1 cellular context compared by ENCODE assay signal in the genomic region with DNA sequence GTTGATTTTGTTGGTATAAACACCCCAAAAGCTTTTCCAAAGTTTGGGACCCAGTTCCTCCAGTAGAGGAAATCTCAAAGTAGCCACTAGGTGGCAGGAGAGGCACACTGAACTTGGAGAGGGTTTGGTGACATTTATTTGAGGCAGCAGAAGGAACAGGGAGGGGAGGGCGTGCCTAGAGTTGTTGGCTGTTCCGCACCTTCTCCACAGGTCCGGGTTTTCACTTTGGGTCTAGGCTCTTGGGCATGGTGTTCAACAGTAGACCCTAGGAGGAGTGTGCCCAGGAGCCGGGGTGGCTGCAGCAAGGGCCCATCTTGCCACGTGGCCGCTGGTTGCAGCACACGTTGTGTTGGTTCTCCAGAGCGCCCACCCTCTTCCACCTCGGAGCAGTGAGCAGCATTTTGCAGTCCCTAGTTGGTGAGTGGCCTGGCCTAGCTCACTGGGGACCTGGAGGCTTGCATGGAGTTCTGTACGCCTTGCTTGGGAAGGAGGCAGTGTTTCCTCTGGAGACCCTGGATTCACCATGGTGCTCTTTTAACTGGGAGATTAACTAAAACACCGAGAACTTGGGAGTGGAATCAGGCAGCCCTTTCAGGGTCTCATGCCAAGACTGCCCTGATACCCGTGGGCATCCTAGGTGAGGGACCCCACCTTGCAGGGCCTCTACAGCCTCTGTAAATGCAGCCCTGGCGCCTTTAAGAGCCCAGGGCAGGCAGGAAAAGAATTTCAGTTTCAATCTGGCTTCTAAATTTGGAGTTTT.
TF ChIP-seq lines count a peak whose summit lies in the region.

No MANE protein-coding gene starts in this region.

TF ChIP-seq in K562, 482 proteins besides CTCF, POLR2A, EP300 and RAD21 (continued from another document and continues in another):
- no peak for TF ChIP-seq SAFB (IDR thresholded peaks at IDR 0.05; ENCODE audit: borderline replicate concordance, low read depth, low read length)
- no peak for TF ChIP-seq RBM14 (IDR thresholded peaks at IDR 0.05; ENCODE audit: borderline replicate concordance, insufficient read depth, low read depth, low read length)
- no peak for TF ChIP-seq DIDO1 (tag; IDR thresholded peaks at IDR 0.05; ENCODE audit: low read depth)
- no peak for TF ChIP-seq NR4A1 (CRISPR knock-in tag; IDR thresholded peaks at IDR 0.05)
- TF ChIP-seq NR4A1 (tag; IDR thresholded peaks at IDR 0.05), result no peak
- TF ChIP-seq HNRNPL (IDR thresholded peaks at IDR 0.05; ENCODE audit: low read depth, low read length), result no peak
- TF ChIP-seq CBFA2T2 (conservative IDR thresholded peaks at IDR 0.05), result no peak
- TF ChIP-seq ZNF324 (CRISPR knock-in tag; IDR thresholded peaks at IDR 0.05), result no peak
- TF ChIP-seq, protein P1, sequence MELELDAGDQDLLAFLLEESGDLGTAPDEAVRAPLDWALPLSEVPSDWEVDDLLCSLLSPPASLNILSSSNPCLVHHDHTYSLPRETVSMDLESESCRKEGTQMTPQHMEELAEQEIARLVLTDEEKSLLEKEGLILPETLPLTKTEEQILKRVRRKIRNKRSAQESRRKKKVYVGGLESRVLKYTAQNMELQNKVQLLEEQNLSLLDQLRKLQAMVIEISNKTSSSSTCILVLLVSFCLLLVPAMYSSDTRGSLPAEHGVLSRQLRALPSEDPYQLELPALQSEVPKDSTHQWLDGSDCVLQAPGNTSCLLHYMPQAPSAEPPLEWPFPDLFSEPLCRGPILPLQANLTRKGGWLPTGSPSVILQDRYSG (tag; conservative IDR thresholded peaks at IDR 0.05; ENCODE audit: low read depth), result no peak
- TF ChIP-seq RUNX1 (IDR thresholded peaks at IDR 0.05; ENCODE audit: low read depth), result no peak
- TF ChIP-seq FOSL1 (tag; conservative IDR thresholded peaks at IDR 0.05), result no peak
- no peak for TF ChIP-seq POLR3G (IDR thresholded peaks at IDR 0.05; ENCODE audit: extremely low read depth, insufficient read length, insufficient replicate concordance)
- TF ChIP-seq, protein P2, sequence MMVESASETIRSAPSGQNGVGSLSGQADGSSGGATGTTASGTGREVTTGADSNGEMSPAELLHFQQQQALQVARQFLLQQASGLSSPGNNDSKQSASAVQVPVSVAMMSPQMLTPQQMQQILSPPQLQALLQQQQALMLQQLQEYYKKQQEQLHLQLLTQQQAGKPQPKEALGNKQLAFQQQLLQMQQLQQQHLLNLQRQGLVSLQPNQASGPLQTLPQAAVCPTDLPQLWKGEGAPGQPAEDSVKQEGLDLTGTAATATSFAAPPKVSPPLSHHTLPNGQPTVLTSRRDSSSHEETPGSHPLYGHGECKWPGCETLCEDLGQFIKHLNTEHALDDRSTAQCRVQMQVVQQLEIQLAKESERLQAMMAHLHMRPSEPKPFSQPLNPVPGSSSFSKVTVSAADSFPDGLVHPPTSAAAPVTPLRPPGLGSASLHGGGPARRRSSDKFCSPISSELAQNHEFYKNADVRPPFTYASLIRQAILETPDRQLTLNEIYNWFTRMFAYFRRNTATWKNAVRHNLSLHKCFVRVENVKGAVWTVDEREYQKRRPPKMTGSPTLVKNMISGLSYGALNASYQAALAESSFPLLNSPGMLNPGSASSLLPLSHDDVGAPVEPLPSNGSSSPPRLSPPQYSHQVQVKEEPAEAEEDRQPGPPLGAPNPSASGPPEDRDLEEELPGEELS (CRISPR knock-in tag; IDR thresholded peaks at IDR 0.05; ENCODE audit: borderline replicate concordance), result no peak; the same call in 1 of the 2 replicates
- no peak for TF ChIP-seq FOXK1 (CRISPR knock-in tag; IDR thresholded peaks at IDR 0.05; ENCODE audit: borderline replicate concordance)
- no peak for TF ChIP-seq ETV1 (tag; conservative IDR thresholded peaks at IDR 0.05; ENCODE audit: low read depth)
- TF ChIP-seq MYNN (IDR thresholded peaks at IDR 0.05), result peak; percentile 57; the same call in 1 of the 2 replicates
- TF ChIP-seq MYNN (CRISPR knock-in tag; IDR thresholded peaks at IDR 0.05), result no peak
- TF ChIP-seq, protein P3, sequence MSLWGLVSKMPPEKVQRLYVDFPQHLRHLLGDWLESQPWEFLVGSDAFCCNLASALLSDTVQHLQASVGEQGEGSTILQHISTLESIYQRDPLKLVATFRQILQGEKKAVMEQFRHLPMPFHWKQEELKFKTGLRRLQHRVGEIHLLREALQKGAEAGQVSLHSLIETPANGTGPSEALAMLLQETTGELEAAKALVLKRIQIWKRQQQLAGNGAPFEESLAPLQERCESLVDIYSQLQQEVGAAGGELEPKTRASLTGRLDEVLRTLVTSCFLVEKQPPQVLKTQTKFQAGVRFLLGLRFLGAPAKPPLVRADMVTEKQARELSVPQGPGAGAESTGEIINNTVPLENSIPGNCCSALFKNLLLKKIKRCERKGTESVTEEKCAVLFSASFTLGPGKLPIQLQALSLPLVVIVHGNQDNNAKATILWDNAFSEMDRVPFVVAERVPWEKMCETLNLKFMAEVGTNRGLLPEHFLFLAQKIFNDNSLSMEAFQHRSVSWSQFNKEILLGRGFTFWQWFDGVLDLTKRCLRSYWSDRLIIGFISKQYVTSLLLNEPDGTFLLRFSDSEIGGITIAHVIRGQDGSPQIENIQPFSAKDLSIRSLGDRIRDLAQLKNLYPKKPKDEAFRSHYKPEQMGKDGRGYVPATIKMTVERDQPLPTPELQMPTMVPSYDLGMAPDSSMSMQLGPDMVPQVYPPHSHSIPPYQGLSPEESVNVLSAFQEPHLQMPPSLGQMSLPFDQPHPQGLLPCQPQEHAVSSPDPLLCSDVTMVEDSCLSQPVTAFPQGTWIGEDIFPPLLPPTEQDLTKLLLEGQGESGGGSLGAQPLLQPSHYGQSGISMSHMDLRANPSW (CRISPR knock-in tag; IDR thresholded peaks at IDR 0.05), result no peak
- peak; percentile 48; the same call in 1 of the 2 replicates for TF ChIP-seq KLF1 (tag; IDR thresholded peaks at IDR 0.05)
- TF ChIP-seq CBX1 (IDR thresholded peaks at IDR 0.05; ENCODE audit: low read depth), result no peak
- peak in 1 of 2 experiments; percentile 47; a peak in 1 of 4 replicates for TF ChIP-seq SIN3A (IDR thresholded peaks at IDR 0.05; ENCODE audit: borderline replicate concordance in 2 of 2, control insufficient read depth in 1 of 2, low read depth in 2 of 2, low read length in 2 of 2)
- TF ChIP-seq, protein P4, sequence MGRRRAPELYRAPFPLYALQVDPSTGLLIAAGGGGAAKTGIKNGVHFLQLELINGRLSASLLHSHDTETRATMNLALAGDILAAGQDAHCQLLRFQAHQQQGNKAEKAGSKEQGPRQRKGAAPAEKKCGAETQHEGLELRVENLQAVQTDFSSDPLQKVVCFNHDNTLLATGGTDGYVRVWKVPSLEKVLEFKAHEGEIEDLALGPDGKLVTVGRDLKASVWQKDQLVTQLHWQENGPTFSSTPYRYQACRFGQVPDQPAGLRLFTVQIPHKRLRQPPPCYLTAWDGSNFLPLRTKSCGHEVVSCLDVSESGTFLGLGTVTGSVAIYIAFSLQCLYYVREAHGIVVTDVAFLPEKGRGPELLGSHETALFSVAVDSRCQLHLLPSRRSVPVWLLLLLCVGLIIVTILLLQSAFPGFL (CRISPR knock-in tag; IDR thresholded peaks at IDR 0.05), result no peak
- TF ChIP-seq ZNF695 (CRISPR knock-in tag; IDR thresholded peaks at IDR 0.05), result no peak
- TF ChIP-seq, protein P5, sequence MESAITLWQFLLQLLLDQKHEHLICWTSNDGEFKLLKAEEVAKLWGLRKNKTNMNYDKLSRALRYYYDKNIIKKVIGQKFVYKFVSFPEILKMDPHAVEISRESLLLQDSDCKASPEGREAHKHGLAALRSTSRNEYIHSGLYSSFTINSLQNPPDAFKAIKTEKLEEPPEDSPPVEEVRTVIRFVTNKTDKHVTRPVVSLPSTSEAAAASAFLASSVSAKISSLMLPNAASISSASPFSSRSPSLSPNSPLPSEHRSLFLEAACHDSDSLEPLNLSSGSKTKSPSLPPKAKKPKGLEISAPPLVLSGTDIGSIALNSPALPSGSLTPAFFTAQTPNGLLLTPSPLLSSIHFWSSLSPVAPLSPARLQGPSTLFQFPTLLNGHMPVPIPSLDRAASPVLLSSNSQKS (CRISPR knock-in tag; IDR thresholded peaks at IDR 0.05), result no peak
- TF ChIP-seq MTA2 (IDR thresholded peaks at IDR 0.05; ENCODE audit: low read depth), result no peak
- TF ChIP-seq SRSF9 (IDR thresholded peaks at IDR 0.05; ENCODE audit: borderline replicate concordance, low read depth, low read length), result no peak
- TF ChIP-seq HNRNPH1 (optimal IDR thresholded peaks at IDR 0.05; ENCODE audit: low read depth, low read length), result no peak
- TF ChIP-seq, protein P6, sequence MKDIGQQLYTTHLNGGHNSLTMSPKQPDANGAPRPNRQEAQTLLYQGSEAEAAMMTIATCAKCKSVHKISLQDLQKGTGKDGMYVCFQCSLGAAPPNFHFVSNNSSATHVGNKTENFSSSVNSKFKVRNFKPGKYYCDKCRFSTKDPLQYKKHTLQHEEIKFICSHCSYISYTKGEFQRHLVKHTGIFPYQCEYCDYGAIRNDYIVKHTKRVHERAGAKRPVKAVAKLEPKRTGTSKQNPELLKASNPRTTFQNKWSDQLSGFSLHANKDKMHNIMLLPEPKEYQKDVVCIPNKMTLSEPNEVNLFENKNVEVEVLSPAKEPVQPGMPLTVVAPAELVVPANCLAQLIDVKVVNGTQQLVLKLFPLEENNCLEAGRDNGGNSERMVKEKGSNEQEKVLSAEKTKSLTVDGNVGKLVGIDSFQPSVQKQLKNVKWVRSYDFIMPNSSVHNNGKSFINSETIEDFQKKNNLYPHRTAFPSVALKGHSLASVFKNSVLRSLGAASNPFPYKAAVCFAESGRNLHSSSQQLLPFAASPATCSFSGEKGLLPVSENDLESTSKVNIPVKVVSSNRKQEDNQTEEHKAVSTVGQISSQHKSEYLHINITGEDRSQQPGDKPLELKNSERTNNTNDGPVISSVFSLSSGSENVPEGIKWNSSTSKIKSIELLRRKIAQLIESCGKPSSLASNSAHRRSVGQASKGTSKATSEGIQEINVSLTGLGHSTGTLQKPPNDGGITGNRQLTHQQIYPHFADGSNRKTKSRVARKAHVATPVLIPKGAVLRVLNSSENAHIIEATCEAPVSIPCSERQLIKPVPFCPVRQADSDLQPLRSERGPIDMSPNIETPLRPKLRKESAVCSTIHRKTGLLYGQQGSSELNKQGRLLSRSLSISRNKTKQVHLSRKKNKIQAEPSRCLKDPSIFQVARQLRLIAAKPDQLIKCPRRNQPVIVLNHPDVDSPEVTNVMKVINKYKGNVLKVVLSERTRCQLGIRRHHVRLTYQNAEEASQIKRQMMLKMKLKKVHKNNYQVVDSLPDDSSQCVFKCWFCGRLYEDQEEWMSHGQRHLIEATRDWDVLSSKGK (CRISPR knock-in tag; IDR thresholded peaks at IDR 0.05), result no peak
- TF ChIP-seq ZNF41 (CRISPR knock-in tag; conservative IDR thresholded peaks at IDR 0.05), result no peak
- no peak for TF ChIP-seq NFE2L1 (tag; IDR thresholded peaks at IDR 0.05; ENCODE audit: borderline replicate concordance, low read depth)
- 0 out of 2 replicates have a peak, but pooled peaks have one; percentile 28 for TF ChIP-seq NBN (IDR thresholded peaks at IDR 0.05; ENCODE audit: low read depth)
- no peak for TF ChIP-seq KAT2B (IDR thresholded peaks at IDR 0.05; ENCODE audit: low read depth, low read length)
- TF ChIP-seq PURB (CRISPR knock-in tag; IDR thresholded peaks at IDR 0.05; ENCODE audit: low read depth), result no peak
- TF ChIP-seq KDM5B (IDR thresholded peaks at IDR 0.05; ENCODE audit: insufficient replicate concordance, low read depth, low read length), result no peak
- TF ChIP-seq KLF6 (CRISPR knock-in tag; IDR thresholded peaks at IDR 0.05; ENCODE audit: borderline replicate concordance), result no peak
- TF ChIP-seq PHF20 (IDR thresholded peaks at IDR 0.05; ENCODE audit: partially characterized antibody), result no peak
- no peak for TF ChIP-seq CXXC5 (CRISPR knock-in tag; IDR thresholded peaks at IDR 0.05)
- TF ChIP-seq E2F3 (CRISPR knock-in tag; IDR thresholded peaks at IDR 0.05), result no peak
- TF ChIP-seq TAF1 (IDR thresholded peaks at IDR 0.05; ENCODE audit: control insufficient read depth, extremely low read depth, insufficient read depth, low read length, severe bottlenecking), result no peak
- TF ChIP-seq, protein P7, sequence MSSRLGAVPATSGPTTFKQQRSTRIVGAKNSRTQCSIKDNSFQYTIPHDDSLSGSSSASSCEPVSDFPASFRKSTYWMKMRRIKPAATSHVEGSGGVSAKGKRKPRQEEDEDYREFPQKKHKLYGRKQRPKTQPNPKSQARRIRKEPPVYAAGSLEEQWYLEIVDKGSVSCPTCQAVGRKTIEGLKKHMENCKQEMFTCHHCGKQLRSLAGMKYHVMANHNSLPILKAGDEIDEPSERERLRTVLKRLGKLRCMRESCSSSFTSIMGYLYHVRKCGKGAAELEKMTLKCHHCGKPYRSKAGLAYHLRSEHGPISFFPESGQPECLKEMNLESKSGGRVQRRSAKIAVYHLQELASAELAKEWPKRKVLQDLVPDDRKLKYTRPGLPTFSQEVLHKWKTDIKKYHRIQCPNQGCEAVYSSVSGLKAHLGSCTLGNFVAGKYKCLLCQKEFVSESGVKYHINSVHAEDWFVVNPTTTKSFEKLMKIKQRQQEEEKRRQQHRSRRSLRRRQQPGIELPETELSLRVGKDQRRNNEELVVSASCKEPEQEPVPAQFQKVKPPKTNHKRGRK (tag; IDR thresholded peaks at IDR 0.05), result no peak
- TF ChIP-seq, protein P8, sequence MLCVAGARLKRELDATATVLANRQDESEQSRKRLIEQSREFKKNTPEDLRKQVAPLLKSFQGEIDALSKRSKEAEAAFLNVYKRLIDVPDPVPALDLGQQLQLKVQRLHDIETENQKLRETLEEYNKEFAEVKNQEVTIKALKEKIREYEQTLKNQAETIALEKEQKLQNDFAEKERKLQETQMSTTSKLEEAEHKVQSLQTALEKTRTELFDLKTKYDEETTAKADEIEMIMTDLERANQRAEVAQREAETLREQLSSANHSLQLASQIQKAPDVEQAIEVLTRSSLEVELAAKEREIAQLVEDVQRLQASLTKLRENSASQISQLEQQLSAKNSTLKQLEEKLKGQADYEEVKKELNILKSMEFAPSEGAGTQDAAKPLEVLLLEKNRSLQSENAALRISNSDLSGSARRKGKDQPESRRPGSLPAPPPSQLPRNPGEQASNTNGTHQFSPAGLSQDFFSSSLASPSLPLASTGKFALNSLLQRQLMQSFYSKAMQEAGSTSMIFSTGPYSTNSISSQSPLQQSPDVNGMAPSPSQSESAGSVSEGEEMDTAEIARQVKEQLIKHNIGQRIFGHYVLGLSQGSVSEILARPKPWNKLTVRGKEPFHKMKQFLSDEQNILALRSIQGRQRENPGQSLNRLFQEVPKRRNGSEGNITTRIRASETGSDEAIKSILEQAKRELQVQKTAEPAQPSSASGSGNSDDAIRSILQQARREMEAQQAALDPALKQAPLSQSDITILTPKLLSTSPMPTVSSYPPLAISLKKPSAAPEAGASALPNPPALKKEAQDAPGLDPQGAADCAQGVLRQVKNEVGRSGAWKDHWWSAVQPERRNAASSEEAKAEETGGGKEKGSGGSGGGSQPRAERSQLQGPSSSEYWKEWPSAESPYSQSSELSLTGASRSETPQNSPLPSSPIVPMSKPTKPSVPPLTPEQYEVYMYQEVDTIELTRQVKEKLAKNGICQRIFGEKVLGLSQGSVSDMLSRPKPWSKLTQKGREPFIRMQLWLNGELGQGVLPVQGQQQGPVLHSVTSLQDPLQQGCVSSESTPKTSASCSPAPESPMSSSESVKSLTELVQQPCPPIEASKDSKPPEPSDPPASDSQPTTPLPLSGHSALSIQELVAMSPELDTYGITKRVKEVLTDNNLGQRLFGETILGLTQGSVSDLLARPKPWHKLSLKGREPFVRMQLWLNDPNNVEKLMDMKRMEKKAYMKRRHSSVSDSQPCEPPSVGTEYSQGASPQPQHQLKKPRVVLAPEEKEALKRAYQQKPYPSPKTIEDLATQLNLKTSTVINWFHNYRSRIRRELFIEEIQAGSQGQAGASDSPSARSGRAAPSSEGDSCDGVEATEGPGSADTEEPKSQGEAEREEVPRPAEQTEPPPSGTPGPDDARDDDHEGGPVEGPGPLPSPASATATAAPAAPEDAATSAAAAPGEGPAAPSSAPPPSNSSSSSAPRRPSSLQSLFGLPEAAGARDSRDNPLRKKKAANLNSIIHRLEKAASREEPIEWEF (CRISPR knock-in tag; IDR thresholded peaks at IDR 0.05), result no peak
- no peak for TF ChIP-seq SUPT5H (IDR thresholded peaks at IDR 0.05)
- no peak for TF ChIP-seq CBFB (CRISPR knock-in tag; IDR thresholded peaks at IDR 0.05)
- no peak for TF ChIP-seq ZNF133 (CRISPR knock-in tag; IDR thresholded peaks at IDR 0.05)
- no peak for TF ChIP-seq RFX7 (CRISPR knock-in tag; IDR thresholded peaks at IDR 0.05)
